Comparison of ENCODE assay signal across 8 cellular contexts in genomic region chr2:168348076-168348475, GRCh38.
DNase-seq lines count a peak whose midpoint lies in the region; ATAC-seq, FAIRE-seq and TF ChIP-seq lines count a peak whose summit lies in the region.

No MANE protein-coding gene starts in this region.

- no peaks in the 10 kb centered on the region for H3K36me3 ChIP-seq in BJ (ENCODE audit: control insufficient read depth, insufficient read depth, low read length)
- no peaks in the 10 kb centered on the region for H3K36me3 ChIP-seq in endothelial cell of umbilical vein (ENCODE audit: control insufficient read depth in 2 of 2, extremely low read depth in 1 of 2, insufficient read depth in 2 of 2, low read length in 2 of 2)
- no peaks in the 10 kb centered on the region for H3K36me3 ChIP-seq in pancreas

- WGBS in pancreas, 2 donors = 81 to 94% methylated on average over 2 of the region's 2 CpGs

- CTCF ChIA-PET in BJ (lab: Yijun Ruan, JAX) = interaction anchor here (0.7 to 5.6 kb wide), 9 partner anchors 9 to 532 kb away, joined by 3 to 54 read pairs (median 7); no protein-coding TSS in a partner anchor
- CTCF ChIA-PET in endothelial cell of umbilical vein (lab: Charles Lee) = interaction anchor here (1.0 to 5.8 kb wide), 16 partner anchors 9 to 1809 kb away, joined by 3 to 107 read pairs (median 6); no protein-coding TSS in a partner anchor

- H3K4me2 ChIP-seq in endothelial cell of umbilical vein (ENCODE audit: insufficient read depth, low read length) = no peak overlapping the region

- peak; percentile 57 for TF ChIP-seq CTCF in BJ (IDR thresholded peaks at IDR 0.05; ENCODE audit: insufficient read depth, low read depth, low read length)
- peak; percentile 50 to 67 for TF ChIP-seq CTCF in endothelial cell of umbilical vein (IDR thresholded peaks at IDR 0.05; ENCODE audit: extremely low read depth in 1 of 2, insufficient read depth in 1 of 2, low read depth in 1 of 2, low read length in 2 of 2)
- peak in 1 of 4 donors; percentile 16 for TF ChIP-seq CTCF in pancreas (IDR thresholded peaks at IDR 0.05)

- H3K4me3 ChIP-seq in BJ (ENCODE audit: low read depth, low read length) (no peak overlapping the region), endothelial cell of umbilical vein (replicated peaks in 1 of 3; ENCODE audit: insufficient read depth in 1 of 3, low read depth in 1 of 3, low read length in 3 of 3) (no peak overlapping the region), pancreas (no peak overlapping the region)

- no peak overlapping the region for H2AFZ ChIP-seq in endothelial cell of umbilical vein (ENCODE audit: low read depth, low read length)

- ATAC-seq in GM18498 (IDR thresholded peaks at IDR 0.05; ENCODE audit: unreplicated experiment) (peak; percentile 62), HG03066 (IDR thresholded peaks at IDR 0.05; ENCODE audit: low read depth, unreplicated experiment) (peak; percentile 65), pancreas (peak in 3 of 4 donors; percentile 20 to 69 (median 66))

- no peaks in the 10 kb centered on the region for H3K79me2 ChIP-seq in endothelial cell of umbilical vein (ENCODE audit: control insufficient read depth, insufficient read depth, low read length)

- H3K27ac ChIP-seq in endothelial cell of umbilical vein (ENCODE audit: insufficient read depth, low read depth, low read length) = no peak overlapping the region
- no peak overlapping the region for H3K27ac ChIP-seq in pancreas

- no peak for TF ChIP-seq POLR2A in endothelial cell of umbilical vein (IDR thresholded peaks at IDR 0.05; ENCODE audit: low read depth, low read length)

- BruUV-seq in endothelial cell of umbilical vein (replicated peaks; lab: Mats Ljungman, UMichigan) = no TSS peak

- POLR2A ChIA-PET in BJ (lab: Charles Lee) = no interaction called here
- POLR2A ChIA-PET in endothelial cell of umbilical vein (lab: Charles Lee) = no interaction called here

- H3K9ac ChIP-seq in endothelial cell of umbilical vein (replicated peaks; ENCODE audit: extremely low read depth, insufficient read depth, low read length) = no peak overlapping the region

- H3K4me1 ChIP-seq in endothelial cell of umbilical vein (ENCODE audit: control insufficient read depth, extremely low read depth, insufficient read depth, low read length) = peaks cover 12% of the 10 kb centered on the region
- peaks cover 12 to 18% (median 17%) of the 10 kb centered on the region in 3 donors for H3K4me1 ChIP-seq in pancreas

- no peaks in the 10 kb centered on the region for H3K9me3 ChIP-seq in endothelial cell of umbilical vein (replicated peaks; ENCODE audit: control insufficient read depth, insufficient read depth, low read length)
- no peaks in the 10 kb centered on the region for H3K9me3 ChIP-seq in pancreas

- no peaks in the 10 kb centered on the region; the same call in 1 of the 2 replicates for H3K27me3 ChIP-seq in BJ (ENCODE audit: control insufficient read depth, insufficient read depth, low read length)
- H3K27me3 ChIP-seq in endothelial cell of umbilical vein (ENCODE audit: control insufficient read depth in 2 of 2, insufficient read depth in 2 of 2, low read length in 2 of 2) = peaks cover 5 to 6% of the 10 kb centered on the region in 2 experiments
- no peaks in the 10 kb centered on the region for H3K27me3 ChIP-seq in pancreas

- dilution Hi-C loops in endothelial cell of umbilical vein (cut with MboI; ENCODE audit: extremely low pct_ligation_motif_present, low sequenced_read_pairs) = no loop called here

- intact Hi-C loops in endothelial cell of umbilical vein (cut with micrococcal nuclease) (no loop called here), pancreas (cut with DNase I) (loop anchor here in 2 of 3 donors (5.0 kb wide), 2 partner anchors 404 to 409 kb away; no protein-coding TSS in a partner anchor), posterior vena cava (cut with DNase I) (loop anchor here (10.0 kb wide), 3 partner anchors 357 to 417 kb away; no protein-coding TSS in a partner anchor)

- peak; percentile 24 for FAIRE-seq in endothelial cell of umbilical vein (lab: Jason Lieb, UNC)
- no peak for FAIRE-seq in pancreas (lab: Jason Lieb, UNC)

- DNase-seq in BJ (ENCODE audit: low read depth) (no peak), NCI-H82 (lab: John Stamatoyannopoulos, UW) (peak; percentile 83), endothelial cell of umbilical vein (ENCODE audit: low read depth, low spot score) (peak; percentile 36), pancreas (no peak), posterior vena cava (ENCODE audit: low spot score) (no peak), OCI-M2 (lab: John Stamatoyannopoulos, UW; ENCODE audit: unreplicated experiment) (no peak)

- H4K20me1 ChIP-seq in endothelial cell of umbilical vein (replicated peaks; ENCODE audit: control insufficient read depth, extremely low read depth, insufficient read depth, low read length) = no peaks in the 10 kb centered on the region

- H3K9me1 ChIP-seq in endothelial cell of umbilical vein (replicated peaks; ENCODE audit: control insufficient read depth, extremely low read depth, insufficient read depth, low read length) = no peaks in the 10 kb centered on the region

TF ChIP-seq in endothelial cell of umbilical vein, 7 proteins besides CTCF, POLR2A, EP300 and RAD21:
- no peak for TF ChIP-seq GATA2 (IDR thresholded peaks at IDR 0.05; ENCODE audit: insufficient read depth, insufficient read length, low read depth, low read length)
- no peak for TF ChIP-seq EZH2 (IDR thresholded peaks at IDR 0.05; ENCODE audit: borderline replicate concordance, low read depth, low read length, severe bottlenecking)
- TF ChIP-seq FOS (IDR thresholded peaks at IDR 0.05; ENCODE audit: borderline replicate concordance, insufficient read depth, low read length) = no peak
- no peak for TF ChIP-seq JUN (IDR thresholded peaks at IDR 0.05; ENCODE audit: borderline replicate concordance, insufficient read depth, insufficient read length, low read depth)
- no peak for TF ChIP-seq POLR2AphosphoS5 (IDR thresholded peaks at IDR 0.05; ENCODE audit: insufficient read depth, low read depth, low read length)
- no peak for TF ChIP-seq MAX (IDR thresholded peaks at IDR 0.05; ENCODE audit: insufficient read depth, insufficient read length)
- TF ChIP-seq MYC (IDR thresholded peaks at IDR 0.05; ENCODE audit: low read depth, low read length) = no peak
TF ChIP-seq in endothelial cell of umbilical vein: peak in this region for 0.

Comparison
In these comparisons a context has a peak if more than half of its experiments do, and no peak if none do; other contexts are left out.
1. DNase-seq: peak in NCI-H82 (single experiment) and endothelial cell of umbilical vein (single experiment); none in BJ (single experiment), pancreas (0 of 6), posterior vena cava (single experiment) and OCI-M2 (single experiment).
2. Peak in every context shown above with its lines, with median percentiles within 50 percentile points of each other: ATAC-seq.